In the genomic region with DNA sequence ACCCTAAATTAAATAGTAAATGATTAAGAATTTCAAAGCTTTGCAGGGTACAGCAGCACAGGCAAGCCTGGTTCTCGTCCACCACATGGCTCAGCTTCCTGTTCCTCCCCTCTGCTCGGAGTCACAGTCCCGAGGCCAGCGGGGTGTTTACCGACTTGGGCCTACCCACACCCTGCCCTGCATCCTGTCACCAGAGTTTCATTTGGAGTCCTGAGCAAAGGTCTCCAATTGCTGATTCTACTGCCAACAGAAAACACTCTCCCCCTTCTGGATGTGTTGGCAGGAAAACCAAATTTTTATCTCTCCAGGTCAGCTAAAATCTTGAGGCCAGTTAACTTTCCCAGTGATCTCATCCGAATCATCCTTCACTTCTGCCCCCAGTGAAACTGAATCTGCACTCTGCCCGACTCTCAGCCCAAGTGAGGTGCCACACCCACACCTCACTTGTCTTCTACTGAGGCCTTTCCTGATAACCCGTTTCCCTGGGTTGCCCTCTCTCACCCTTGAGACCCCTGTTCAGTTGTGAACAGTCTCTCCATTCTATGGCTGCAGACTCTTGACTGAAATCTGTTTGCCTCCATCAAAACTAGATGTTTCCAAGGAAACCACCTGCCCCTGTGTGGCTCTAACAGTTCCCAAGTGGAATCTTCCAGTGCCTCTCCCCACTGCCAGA, we compare ENCODE assay signal across 8 cellular contexts.
DNase-seq lines count a peak whose midpoint lies in the region; ATAC-seq and TF ChIP-seq lines count a peak whose summit lies in the region.

No MANE protein-coding gene starts in this region.

- H3K36me3 ChIP-seq in colonic mucosa: no peaks in the 10 kb centered on the region
- H3K36me3 ChIP-seq in upper lobe of left lung: no peaks in the 10 kb centered on the region

- peaks cover 56% of the 10 kb centered on the region for H3K36me3 Mint-ChIP-seq in activated B cell treated with CpG ODN at 0.5 μM for 24 hours (ENCODE audit: low read depth)
- peaks cover 20 to 24% of the 10 kb centered on the region in 2 donors for H3K36me3 Mint-ChIP-seq in naive B cell

- H3K27ac ChIP-seq in colonic mucosa (peak overlapping the region; percentile 93), upper lobe of left lung (peak overlapping the region; percentile 74 to 85 (median 83))

- CTCF ChIA-PET in activated B cell treated with CpG ODN at 0.5 μM for 24 hours (lab: Charles Lee): interaction anchor here (0.9 to 1.7 kb wide), 6 partner anchors 8 to 183 kb away, joined by 3 to 7 read pairs (median 4); no protein-coding TSS in a partner anchor

- peak overlapping the region; percentile 49 to 62 for H3K9ac ChIP-seq in colonic mucosa (ENCODE audit: low read depth in 2 of 2, low read length in 2 of 2)

- H3K4me1 Mint-ChIP-seq in activated B cell treated with CpG ODN at 0.5 μM for 24 hours (peaks cover 71% of the 10 kb centered on the region), naive B cell (peaks cover 64 to 77% (median 69%) of the 10 kb centered on the region in 3 donors)

- H3K27me3 ChIP-seq in colonic mucosa (no peaks in the 10 kb centered on the region), upper lobe of left lung (no peaks in the 10 kb centered on the region)

- peak in 1 of 4 donors; percentile 49 for TF ChIP-seq POLR2A in upper lobe of left lung (IDR thresholded peaks at IDR 0.05)

- TF ChIP-seq CTCF in activated B cell treated with CpG ODN at 0.5 μM for 24 hours (IDR thresholded peaks at IDR 0.05) (no peak), colonic mucosa (IDR thresholded peaks at IDR 0.05) (no peak), upper lobe of left lung (IDR thresholded peaks at IDR 0.05) (peak in 1 of 6 experiments; percentile 7)

- H3K4me3 Mint-ChIP-seq in activated B cell treated with CpG ODN at 0.5 μM for 24 hours: peak overlapping the region; percentile 2
- peak overlapping the region; percentile 2 to 88 (median 40) for H3K4me3 Mint-ChIP-seq in naive B cell

- 19 to 34% methylated on average over 8 of the region's 8 CpGs for WGBS in upper lobe of left lung, 2 donors

- H3K9me3 Mint-ChIP-seq in activated B cell treated with CpG ODN at 0.5 μM for 24 hours (no peaks in the 10 kb centered on the region), naive B cell (peaks cover 0 to 4% (median 0%) of the 10 kb centered on the region in 7 donors)

- peak overlapping the region; percentile 92 for H3K27ac Mint-ChIP-seq in activated B cell treated with CpG ODN at 0.5 μM for 24 hours
- H3K27ac Mint-ChIP-seq in naive B cell: peak overlapping the region; percentile 93 to 100 (median 95)

- peak in 1 of 4 donors; percentile 35 for TF ChIP-seq EP300 in upper lobe of left lung (IDR thresholded peaks at IDR 0.05)

- H3K4me3 ChIP-seq in colonic mucosa (no peak overlapping the region), upper lobe of left lung (no peak overlapping the region)

- no peaks in the 10 kb centered on the region for H3K9me3 ChIP-seq in colonic mucosa
- H3K9me3 ChIP-seq in upper lobe of left lung: no peaks in the 10 kb centered on the region

- ATAC-seq in GM19397 (IDR thresholded peaks at IDR 0.05; ENCODE audit: unreplicated experiment) (peak; percentile 65), HG03469 (IDR thresholded peaks at IDR 0.05; ENCODE audit: unreplicated experiment) (peak; percentile 38), activated B cell treated with CpG ODN at 0.5 μM for 24 hours (ENCODE audit: low read depth) (peak; percentile 70), naive B cell (ENCODE audit: low read depth in 2 of 2) (peak; percentile 90 to 91), upper lobe of left lung (ENCODE audit: low FRiP score in 2 of 2) (peak; percentile 88 to 90)

- POLR2A ChIA-PET in activated B cell treated with CpG ODN at 0.5 μM for 24 hours (lab: Charles Lee): interaction anchor here (0.5 to 5.0 kb wide), 22 partner anchors 9 to 323 kb away, joined by 3 to 94 read pairs (median 8); a partner anchor contains a TSS

- H3K27me3 Mint-ChIP-seq in activated B cell treated with CpG ODN at 0.5 μM for 24 hours: no peaks in the 10 kb centered on the region
- no peaks in the 10 kb centered on the region for H3K27me3 Mint-ChIP-seq in naive B cell

- peak; percentile 83 for DNase-seq in AG20443 (ENCODE audit: low spot score)
- DNase-seq in activated B cell treated with CpG ODN at 0.5 μM for 24 hours: no peak
- DNase-seq in colonic mucosa: peak; percentile 93
- peak; percentile 73 for DNase-seq in naive B cell
- DNase-seq in upper lobe of left lung: peak in 1 of 2 donors; percentile 89
- DNase-seq in SIG-M5 (lab: John Stamatoyannopoulos, UW): no peak

- H3K4me1 ChIP-seq in colonic mucosa (peaks cover 13% of the 10 kb centered on the region), upper lobe of left lung (peaks cover 19 to 30% (median 28%) of the 10 kb centered on the region in 4 donors)

- intact Hi-C loops in activated B cell treated with CpG ODN at 0.5 μM for 24 hours (cut with micrococcal nuclease) (loop anchor here (1.0 to 10.0 kb wide), 2 partner anchors 38 to 490 kb away; a partner anchor contains a TSS), colonic mucosa (cut with DNase I) (loop anchor here (5.0 to 10.0 kb wide), 2 partner anchors 38 to 50 kb away; no protein-coding TSS in a partner anchor)

Comparison
In these comparisons a context has a peak if more than half of its experiments do, and no peak if none do; other contexts are left out.
1. DNase-seq: peak in AG20443 (single experiment), colonic mucosa (single experiment) and naive B cell (single experiment); none in activated B cell treated with CpG ODN at 0.5 μM for 24 hours (single experiment) and SIG-M5 (single experiment).
2. ATAC-seq: peak in every context shown above with its lines; median percentile 90 in naive B cell; 89 in upper lobe of left lung; 70 in activated B cell treated with CpG ODN at 0.5 μM for 24 hours; 65 in GM19397; 38 in HG03469.